22 cellular contexts compared by ENCODE assay signal in the genomic region with DNA sequence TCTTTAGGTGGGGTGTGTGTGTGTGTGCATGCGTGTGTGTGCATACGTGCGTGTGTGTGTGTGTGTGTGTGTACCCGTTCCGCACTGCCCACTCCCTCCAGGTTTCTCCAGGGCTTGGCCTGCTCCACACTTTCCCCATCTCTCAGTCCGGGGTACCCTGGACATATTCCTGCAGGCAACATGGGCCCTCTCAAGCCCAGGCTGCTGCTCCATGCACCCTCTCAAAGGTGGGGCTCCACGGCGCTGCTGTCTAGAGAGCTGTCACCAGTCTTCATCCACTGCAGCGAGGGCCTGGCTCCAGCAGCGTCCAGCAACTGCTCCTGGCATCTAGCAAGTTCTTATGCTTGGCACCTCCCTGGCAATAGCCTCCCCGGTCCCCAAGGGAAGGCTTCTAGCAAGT.
DNase-seq lines count a peak whose midpoint lies in the region; ATAC-seq, FAIRE-seq and TF ChIP-seq lines count a peak whose summit lies in the region.
"Had no signal": no experiment of that assay in that cellular context is flagged by ENCODE, and none has a peak within 500 bp of the region (broad histone marks: within the 10 kb centered on the region; RNA-seq: fewer than 3 reads in every experiment).

No MANE protein-coding gene starts in this region.

- H3K9me3 ChIP-seq in right lobe of liver (no peaks in the 10 kb centered on the region), HepG2 (ENCODE audit: low read length) (no peaks in the 10 kb centered on the region), ascending aorta (no peaks in the 10 kb centered on the region), kidney (ENCODE audit: control insufficient read depth in 1 of 2, low read length in 2 of 2) (no peaks in the 10 kb centered on the region), esophagus squamous epithelium (no peaks in the 10 kb centered on the region)
- H3K9me3 ChIP-seq: Caco-2 had no signal

- TF ChIP-seq EP300 in HepG2 (IDR thresholded peaks at IDR 0.05; ENCODE audit: low read depth in 2 of 2, low read length in 2 of 2) (no peak), HepG2 (CRISPR knock-in tag; IDR thresholded peaks at IDR 0.05; ENCODE audit: borderline replicate concordance) (no peak)

- H3K4me1 ChIP-seq in right lobe of liver (no peaks in the 10 kb centered on the region), HepG2 (ENCODE audit: insufficient read depth, low read length) (peaks cover 41% of the 10 kb centered on the region), ascending aorta (peaks cover 7 to 20% of the 10 kb centered on the region in 2 donors), kidney (ENCODE audit: control insufficient read depth in 1 of 2, insufficient read depth in 1 of 2, low read depth in 1 of 2, low read length in 2 of 2) (no peaks in the 10 kb centered on the region), esophagus squamous epithelium (peaks cover 7 to 14% (median 8%) of the 10 kb centered on the region in 3 donors)

- 47% methylated on average over 3 of the region's 11 CpGs for WGBS in right lobe of liver (ENCODE audit: insufficient coverage, low coverage, low lambda C conversion rate, missing lambda C conversion rate)
- 64% methylated on average over 6 of the region's 11 CpGs for WGBS in HepG2 (ENCODE audit: low lambda C conversion rate)
- WGBS in esophagus squamous epithelium, 2 donors = 71 to 93% methylated on average over 4 to 7 of the region's 11 CpGs

- H3K9ac ChIP-seq in HepG2 (ENCODE audit: insufficient read depth, low read depth, low read length) (no peak overlapping the region), kidney (ENCODE audit: low read length in 2 of 2) (no peak overlapping the region)

- POLR2A ChIA-PET in HepG2 (lab: Yijun Ruan, JAX) = no interaction called here

- TF ChIP-seq POLR2A in right lobe of liver (IDR thresholded peaks at IDR 0.05) = no peak
- TF ChIP-seq POLR2A in HepG2 (IDR thresholded peaks at IDR 0.05; ENCODE audit: insufficient read depth in 1 of 2, low read depth in 2 of 2, low read length in 2 of 2) = no peak
- TF ChIP-seq POLR2A in esophagus squamous epithelium (IDR thresholded peaks at IDR 0.05) = no peak

- no peak overlapping the region for H3K27ac ChIP-seq in right lobe of liver
- H3K27ac ChIP-seq in HepG2 (ENCODE audit: extremely low read length, insufficient read depth, low read length) = no peak overlapping the region
- peak overlapping the region; percentile 20 to 31 for H3K27ac ChIP-seq in ascending aorta
- H3K27ac ChIP-seq in kidney (ENCODE audit: low read depth in 2 of 2, low read length in 2 of 2) = no peak overlapping the region
- no peak overlapping the region for H3K27ac ChIP-seq in esophagus squamous epithelium

- ATAC-seq in right lobe of liver (no peak), HepG2 (no peak), GM19023 (IDR thresholded peaks at IDR 0.05; ENCODE audit: unreplicated experiment) (no peak)

- TF ChIP-seq RAD21 in HepG2 (CRISPR knock-in tag; IDR thresholded peaks at IDR 0.05) = no peak

- intact Hi-C loops in right lobe of liver (cut with DNase I) = no loop called here
- intact Hi-C loops in HepG2 (cut with micrococcal nuclease; ENCODE audit: unreplicated experiment) = no loop called here
- intact Hi-C loops in ascending aorta (cut with DNase I) = no loop called here
- intact Hi-C loops in kidney (cut with DNase I) = no loop called here
- intact Hi-C loops in esophagus squamous epithelium (cut with DNase I) = no loop called here

- no TSS peak for BruUV-seq in HepG2 (replicated peaks; lab: Mats Ljungman, UMichigan)

- H3K4me2 ChIP-seq in HepG2 (ENCODE audit: low read depth, low read length) = no peak overlapping the region

- CTCF ChIA-PET in HepG2 (lab: Yijun Ruan, JAX; ENCODE audit: low intra/inter-chr PET ratio, low total read pairs) = no interaction called here

- H3K79me2 ChIP-seq in HepG2 (ENCODE audit: insufficient read depth, low read length) = no peaks in the 10 kb centered on the region

- H3K27me3 ChIP-seq in right lobe of liver (no peaks in the 10 kb centered on the region), HepG2 (ENCODE audit: control insufficient read depth in 1 of 2, insufficient read depth in 2 of 2, low read length in 2 of 2) (no peaks in the 10 kb centered on the region), ascending aorta (no peaks in the 10 kb centered on the region), esophagus squamous epithelium (no peaks in the 10 kb centered on the region)

- H3K4me3 ChIP-seq in right lobe of liver = no peak overlapping the region
- H3K4me3 ChIP-seq in HepG2 (replicated peaks in 1 of 3; ENCODE audit: insufficient read depth in 1 of 3, low read depth in 2 of 3, low read length in 3 of 3) = no peak overlapping the region
- H3K4me3 ChIP-seq in ascending aorta = no peak overlapping the region
- no peak overlapping the region for H3K4me3 ChIP-seq in kidney (ENCODE audit: low read length in 2 of 2)
- no peak overlapping the region for H3K4me3 ChIP-seq in esophagus squamous epithelium

- no peak for TF ChIP-seq CTCF in right lobe of liver (IDR thresholded peaks at IDR 0.05)
- no peak for TF ChIP-seq CTCF in HepG2 (CRISPR knock-in tag; IDR thresholded peaks at IDR 0.05)
- TF ChIP-seq CTCF in ascending aorta (IDR thresholded peaks at IDR 0.05) = no peak
- no peak for TF ChIP-seq CTCF in kidney (IDR thresholded peaks at IDR 0.05; ENCODE audit: borderline replicate concordance, extremely low read depth, insufficient read depth)
- TF ChIP-seq CTCF in esophagus squamous epithelium (IDR thresholded peaks at IDR 0.05) = no peak

- DNase-seq in right lobe of liver (peak in 2 of 3 donors; percentile 29 to 45), HepG2 (ENCODE audit: low spot score) (no peak), ascending aorta (ENCODE audit: low spot score in 2 of 2) (no peak), kidney (peak; percentile 57), ureter (ENCODE audit: low spot score) (peak; percentile 34), esophagus squamous epithelium (lab: John Stamatoyannopoulos, UW) (no peak)
- DNase-seq in activated CD4-positive, alpha-beta T cell treated with anti-CD3 and anti-CD28 coated beads for 48 hours = no peak
- DNase-seq: ACHN; AML-193; CD4-positive, CD25-positive, alpha-beta regulatory T cell; DMS153; Kasumi-1; MM.1S; NCI-H1092 treated with DMSO at 0.1 percent for 48 hours; NCI-H1694; NCI-H2107; NCI-H226; NCI-H524 treated with DMSO at 0.1 percent for 48 hours had no signal

- FAIRE-seq in HepG2 (lab: Jason Lieb, UNC) = no peak
- FAIRE-seq in kidney (lab: Jason Lieb, UNC) = no peak
- FAIRE-seq: GM12892, H54 had no signal

- in situ Hi-C loops in HepG2 (cut with HindIII; ENCODE audit: extremely low pct_ligation_motif_present, low pct_unique_long_range_greater_than_20kb) = no loop called here

- H3K36me3 ChIP-seq in right lobe of liver (no peaks in the 10 kb centered on the region), HepG2 (replicated peaks in 1 of 2; ENCODE audit: control insufficient read depth in 1 of 2, insufficient read depth in 2 of 2, low read length in 2 of 2) (no peaks in the 10 kb centered on the region), ascending aorta (peaks cover 11 to 12% of the 10 kb centered on the region in 2 donors), kidney (ENCODE audit: control insufficient read depth in 1 of 2, insufficient read depth in 2 of 2, low read length in 2 of 2) (no peaks in the 10 kb centered on the region), esophagus squamous epithelium (peaks cover 0 to 12% (median 0%) of the 10 kb centered on the region in 3 donors)

- H2AFZ ChIP-seq in HepG2 (ENCODE audit: low read length) = no peak overlapping the region

- no peaks in the 10 kb centered on the region for H4K20me1 ChIP-seq in HepG2 (ENCODE audit: insufficient read depth, low read length)

TF ChIP-seq in HepG2, 621 proteins besides CTCF, POLR2A, EP300 and RAD21 (continues in another document):
- TF ChIP-seq, protein P1, sequence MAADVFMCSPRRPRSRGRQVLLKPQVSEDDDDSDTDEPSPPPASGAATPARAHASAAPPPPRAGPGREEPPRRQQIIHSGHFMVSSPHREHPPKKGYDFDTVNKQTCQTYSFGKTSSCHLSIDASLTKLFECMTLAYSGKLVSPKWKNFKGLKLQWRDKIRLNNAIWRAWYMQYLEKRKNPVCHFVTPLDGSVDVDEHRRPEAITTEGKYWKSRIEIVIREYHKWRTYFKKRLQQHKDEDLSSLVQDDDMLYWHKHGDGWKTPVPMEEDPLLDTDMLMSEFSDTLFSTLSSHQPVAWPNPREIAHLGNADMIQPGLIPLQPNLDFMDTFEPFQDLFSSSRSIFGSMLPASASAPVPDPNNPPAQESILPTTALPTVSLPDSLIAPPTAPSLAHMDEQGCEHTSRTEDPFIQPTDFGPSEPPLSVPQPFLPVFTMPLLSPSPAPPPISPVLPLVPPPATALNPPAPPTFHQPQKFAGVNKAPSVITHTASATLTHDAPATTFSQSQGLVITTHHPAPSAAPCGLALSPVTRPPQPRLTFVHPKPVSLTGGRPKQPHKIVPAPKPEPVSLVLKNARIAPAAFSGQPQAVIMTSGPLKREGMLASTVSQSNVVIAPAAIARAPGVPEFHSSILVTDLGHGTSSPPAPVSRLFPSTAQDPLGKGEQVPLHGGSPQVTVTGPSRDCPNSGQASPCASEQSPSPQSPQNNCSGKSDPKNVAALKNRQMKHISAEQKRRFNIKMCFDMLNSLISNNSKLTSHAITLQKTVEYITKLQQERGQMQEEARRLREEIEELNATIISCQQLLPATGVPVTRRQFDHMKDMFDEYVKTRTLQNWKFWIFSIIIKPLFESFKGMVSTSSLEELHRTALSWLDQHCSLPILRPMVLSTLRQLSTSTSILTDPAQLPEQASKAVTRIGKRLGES (CRISPR knock-in tag; IDR thresholded peaks at IDR 0.05; ENCODE audit: borderline replicate concordance) = no peak
- TF ChIP-seq, protein P2, sequence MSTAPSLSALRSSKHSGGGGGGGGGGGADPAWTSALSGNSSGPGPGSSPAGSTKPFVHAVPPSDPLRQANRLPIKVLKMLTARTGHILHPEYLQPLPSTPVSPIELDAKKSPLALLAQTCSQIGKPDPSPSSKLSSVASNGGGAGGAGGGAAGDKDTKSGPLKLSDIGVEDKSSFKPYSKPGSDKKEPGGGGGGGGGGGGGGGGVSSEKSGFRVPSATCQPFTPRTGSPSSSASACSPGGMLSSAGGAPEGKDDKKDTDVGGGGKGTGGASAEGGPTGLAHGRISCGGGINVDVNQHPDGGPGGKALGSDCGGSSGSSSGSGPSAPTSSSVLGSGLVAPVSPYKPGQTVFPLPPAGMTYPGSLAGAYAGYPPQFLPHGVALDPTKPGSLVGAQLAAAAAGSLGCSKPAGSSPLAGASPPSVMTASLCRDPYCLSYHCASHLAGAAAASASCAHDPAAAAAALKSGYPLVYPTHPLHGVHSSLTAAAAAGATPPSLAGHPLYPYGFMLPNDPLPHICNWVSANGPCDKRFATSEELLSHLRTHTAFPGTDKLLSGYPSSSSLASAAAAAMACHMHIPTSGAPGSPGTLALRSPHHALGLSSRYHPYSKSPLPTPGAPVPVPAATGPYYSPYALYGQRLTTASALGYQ (CRISPR knock-in tag; IDR thresholded peaks at IDR 0.05) = no peak

Comparison
In these comparisons a context has a peak if more than half of its experiments do, and no peak if none do; other contexts are left out.
1. DNase-seq: peak in right lobe of liver (2 of 3), kidney (single experiment) and ureter (single experiment); none in HepG2 (single experiment), ascending aorta (0 of 2), esophagus squamous epithelium (single experiment) and activated CD4-positive, alpha-beta T cell treated with anti-CD3 and anti-CD28 coated beads for 48 hours (single experiment).
2. H3K27ac ChIP-seq: peak in ascending aorta (2 of 2); none in right lobe of liver (0 of 3), HepG2 (single experiment), kidney (0 of 2) and esophagus squamous epithelium (0 of 4).